23 cellular contexts compared by ENCODE assay signal in the genomic region with DNA sequence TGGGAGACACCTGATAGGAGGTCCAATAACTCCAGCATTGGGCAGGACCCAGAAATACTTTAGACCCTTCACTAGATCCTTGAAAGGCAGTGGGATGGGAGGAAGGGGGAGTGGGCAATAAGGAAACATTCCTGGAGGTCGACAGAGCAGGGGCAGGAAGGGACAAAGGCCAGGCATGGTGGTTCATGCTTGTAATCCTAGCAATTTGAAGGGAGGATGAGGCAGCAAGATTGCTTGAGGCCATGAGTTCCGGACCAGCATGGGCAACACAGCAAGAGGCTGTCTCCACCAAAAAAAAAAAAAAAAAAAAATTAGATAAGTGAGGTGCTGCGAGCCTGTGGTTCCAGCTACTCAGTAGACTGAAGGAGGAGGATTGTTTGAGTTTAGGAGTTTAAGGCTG.
DNase-seq lines count a peak whose midpoint lies in the region; ATAC-seq, FAIRE-seq and TF ChIP-seq lines count a peak whose summit lies in the region.
"Had no signal": no experiment of that assay in that cellular context is flagged by ENCODE, and none has a peak within 500 bp of the region (broad histone marks: within the 10 kb centered on the region; RNA-seq: fewer than 3 reads in every experiment).

No MANE protein-coding gene starts in this region.

- H3K4me2 ChIP-seq in BLaER1 = peak overlapping the region; percentile 60; the same call in 1 of the 2 replicates
- no peak overlapping the region for H3K4me2 ChIP-seq in IMR-90 (ENCODE audit: low read depth, low read length)
- no peak overlapping the region for H3K4me2 ChIP-seq in neuronal stem cell (ENCODE audit: insufficient read depth, low read length, poor library complexity, severe bottlenecking)
- H3K4me2 ChIP-seq in HepG2 (ENCODE audit: low read depth, low read length) = no peak overlapping the region
- H3K4me2 ChIP-seq: A549 had no signal

- TF ChIP-seq CTCF in IMR-90 (conservative IDR thresholded peaks at IDR 0.05; ENCODE audit: low read depth, low read length) (no peak), HepG2 (CRISPR knock-in tag; IDR thresholded peaks at IDR 0.05) (no peak)

- H2BK12ac ChIP-seq in neuronal stem cell (ENCODE audit: low read length) = no peak overlapping the region

- no peaks in the 10 kb centered on the region for H3K9me1 ChIP-seq in IMR-90 (ENCODE audit: insufficient read depth, low read length)

- no peaks in the 10 kb centered on the region; the same call in 1 of the 2 replicates for H3K27me3 ChIP-seq in BLaER1
- peaks cover 33% of the 10 kb centered on the region for H3K27me3 ChIP-seq in IMR-90 (ENCODE audit: control insufficient read depth, insufficient read depth, low read length)
- peaks cover 0 to 13% (median 0%) of the 10 kb centered on the region in 3 experiments for H3K27me3 ChIP-seq in neuronal stem cell (ENCODE audit: control insufficient read depth in 3 of 3, insufficient read depth in 3 of 3, low read depth in 1 of 3, low read length in 3 of 3)
- H3K27me3 ChIP-seq in HepG2 (ENCODE audit: control insufficient read depth in 1 of 2, insufficient read depth in 2 of 2, low read length in 2 of 2) = peaks cover 0 to 12% of the 10 kb centered on the region in 2 experiments; a peak in 4 of 5 replicates
- H3K27me3 ChIP-seq: BE2C had no signal

- no peaks in the 10 kb centered on the region for H3K9me3 Mint-ChIP-seq in activated CD8-positive, alpha-beta T cell treated with anti-CD3 and anti-CD28 coated beads, Interleukin-2, amount 10 ng/mL, durations not matched to agents 7 days and 5 days (ENCODE audit: insufficient read depth)
- H3K9me3 Mint-ChIP-seq: H9 had no signal

- H2BK15ac ChIP-seq in IMR-90 (ENCODE audit: low read depth, low read length) (no peak overlapping the region; the same call in 2 of the 3 replicates), neuronal stem cell (ENCODE audit: low read length) (no peak overlapping the region)

- H3K79me2 ChIP-seq in HepG2 (ENCODE audit: insufficient read depth, low read length) = no peaks in the 10 kb centered on the region

- H3K4me3 ChIP-seq in BLaER1 (no peak overlapping the region), IMR-90 (ENCODE audit: insufficient read depth, low read depth, low read length) (no peak overlapping the region), neuronal stem cell (ENCODE audit: low read length in 2 of 2) (no peak overlapping the region), HepG2 (replicated peaks in 1 of 3; ENCODE audit: insufficient read depth in 1 of 3, low read depth in 2 of 3, low read length in 3 of 3) (no peak overlapping the region)
- H3K4me3 ChIP-seq: A549, GM23248 had no signal

- H4K8ac ChIP-seq in IMR-90 (ENCODE audit: low read depth in 2 of 2, low read length in 2 of 2) = no peak overlapping the region
- H4K8ac ChIP-seq in neuronal stem cell (ENCODE audit: low read depth, low read length) = no peak overlapping the region

- H3K18ac ChIP-seq in IMR-90 (ENCODE audit: low read depth, low read length) (no peak overlapping the region), neuronal stem cell (ENCODE audit: low read length) (no peak overlapping the region)

- ATAC-seq in IMR-90 (ENCODE audit: low read depth) (no peak), HepG2 (no peak)
- no peak for ATAC-seq in activated CD8-positive, alpha-beta T cell treated with anti-CD3 and anti-CD28 coated beads, Interleukin-2, amount 10 ng/mL, durations not matched to agents 7 days and 5 days
- ATAC-seq: A549; CD8-positive, alpha-beta T cell; HCT116 had no signal

- WGBS in IMR-90 (ENCODE audit: extremely low coverage in 2 of 2, insufficient read length in 1 of 2), 2 experiments = no CpG with 5 or more reads among the region's 3 CpGs
- WGBS in neuronal stem cell (ENCODE audit: extremely low coverage in 2 of 2, insufficient read length in 2 of 2, insufficient replicate concordance in 1 of 2), 2 donors = no CpG with 5 or more reads among the region's 3 CpGs
- 26% methylated on average over 3 of the region's 3 CpGs for WGBS in HepG2 (ENCODE audit: low lambda C conversion rate)

- DNase-seq in IMR-90 = no peak
- DNase-seq in islet precursor cell = peak; percentile 76
- DNase-seq in neuronal stem cell (ENCODE audit: low spot score) = no peak
- DNase-seq in HepG2 (ENCODE audit: low spot score) = no peak
- no peak for DNase-seq in activated CD8-positive, alpha-beta T cell treated with anti-CD3 and anti-CD28 coated beads, Interleukin-2, amount 10 ng/mL, durations not matched to agents 7 days and 5 days
- DNase-seq in hepatic stellate cell (ENCODE audit: low spot score) = no peak
- DNase-seq: 8988T; ACHN; AML-193; BE2C; Caco-2; CD4-positive, CD25-positive, alpha-beta regulatory T cell; CD8-positive, alpha-beta T cell; DMS153; DND-41; GM23248; H9 had no signal

- no peak overlapping the region for H3K14ac ChIP-seq in IMR-90 (replicated peaks; ENCODE audit: low read depth, low read length)
- no peak overlapping the region for H3K14ac ChIP-seq in neuronal stem cell (ENCODE audit: low read length)

- in situ Hi-C loops in IMR-90 (cut with MboI; ENCODE audit: low sequenced_read_pairs) (no loop called here), HepG2 (cut with HindIII; ENCODE audit: extremely low pct_ligation_motif_present, low pct_unique_long_range_greater_than_20kb) (no loop called here)

- H3K27me3 Mint-ChIP-seq in activated CD8-positive, alpha-beta T cell treated with anti-CD3 and anti-CD28 coated beads, Interleukin-2, amount 10 ng/mL, durations not matched to agents 7 days and 5 days (ENCODE audit: low read depth) = peaks cover 6% of the 10 kb centered on the region

- no peak overlapping the region for H3K27ac ChIP-seq in BLaER1
- no peak overlapping the region for H3K27ac ChIP-seq in IMR-90 (ENCODE audit: insufficient read depth, low read length)
- no peak overlapping the region for H3K27ac ChIP-seq in neuronal stem cell (replicated peaks; ENCODE audit: low read length)
- no peak overlapping the region for H3K27ac ChIP-seq in HepG2 (ENCODE audit: extremely low read length, insufficient read depth, low read length)
- H3K27ac ChIP-seq: A549, C4-2B, GM23248 had no signal

- H2BK5ac ChIP-seq in IMR-90 (ENCODE audit: low read depth, low read length, poor library complexity, severe bottlenecking) (no peak overlapping the region), neuronal stem cell (ENCODE audit: low read length) (no peak overlapping the region)

- intact Hi-C loops in IMR-90 (cut with micrococcal nuclease) (no loop called here), HepG2 (cut with micrococcal nuclease; ENCODE audit: unreplicated experiment) (no loop called here)

- H3K4me1 ChIP-seq in BLaER1 = peaks cover 39% of the 10 kb centered on the region
- peaks cover 6% of the 10 kb centered on the region; the same call in 1 of the 2 replicates for H3K4me1 ChIP-seq in IMR-90 (ENCODE audit: control insufficient read depth, insufficient read depth, low read length)
- H3K4me1 ChIP-seq in neuronal stem cell (ENCODE audit: control insufficient read depth in 2 of 2, insufficient read depth in 1 of 2, low read depth in 1 of 2, low read length in 2 of 2) = peaks cover 9 to 12% of the 10 kb centered on the region in 2 donors
- H3K4me1 ChIP-seq in HepG2 (ENCODE audit: insufficient read depth, low read length) = no peaks in the 10 kb centered on the region
- H3K4me1 ChIP-seq: A549, BE2C had no signal

- no peak overlapping the region for H3K23ac ChIP-seq in IMR-90 (ENCODE audit: low read depth, low read length)
- H3K23ac ChIP-seq in neuronal stem cell (ENCODE audit: low read depth, low read length, poor library complexity) = no peak overlapping the region

- H2BK20ac ChIP-seq in IMR-90 (ENCODE audit: low read depth, low read length) = no peak overlapping the region

- no peak overlapping the region for H3K4me3 Mint-ChIP-seq in activated CD8-positive, alpha-beta T cell treated with anti-CD3 and anti-CD28 coated beads, Interleukin-2, amount 10 ng/mL, durations not matched to agents 7 days and 5 days
- H3K4me3 Mint-ChIP-seq: CD4-positive, CD25-positive, alpha-beta regulatory T cell; CD8-positive, alpha-beta T cell; H9 had no signal

- H3K36me3 ChIP-seq in BLaER1 (no peaks in the 10 kb centered on the region), IMR-90 (ENCODE audit: control insufficient read depth, insufficient read depth, low read length) (no peaks in the 10 kb centered on the region), neuronal stem cell (replicated peaks in 1 of 2; ENCODE audit: control insufficient read depth in 2 of 2, insufficient read depth in 2 of 2, low read length in 2 of 2) (no peaks in the 10 kb centered on the region), HepG2 (replicated peaks in 1 of 2; ENCODE audit: control insufficient read depth in 1 of 2, insufficient read depth in 2 of 2, low read length in 2 of 2) (no peaks in the 10 kb centered on the region)
- H3K36me3 ChIP-seq: BE2C had no signal

- H2BK120ac ChIP-seq in IMR-90 (ENCODE audit: low read depth, low read length) = no peak overlapping the region
- H2BK120ac ChIP-seq in neuronal stem cell (ENCODE audit: low read depth, low read length) = no peak overlapping the region

- H3K9ac ChIP-seq in BLaER1 (no peak overlapping the region), IMR-90 (ENCODE audit: low read depth, low read length) (no peak overlapping the region), neuronal stem cell (ENCODE audit: low read depth, low read length, poor library complexity) (no peak overlapping the region), HepG2 (ENCODE audit: insufficient read depth, low read depth, low read length) (no peak overlapping the region)
- H3K9ac ChIP-seq: GM23248 had no signal

- no peak overlapping the region for H3K56ac ChIP-seq in IMR-90 (ENCODE audit: extremely low read depth, insufficient read depth, low read length)

- POLR2A ChIA-PET in IMR-90 (lab: Charles Lee; ENCODE audit: unreplicated experiment) (no interaction called here), HepG2 (lab: Yijun Ruan, JAX) (no interaction called here)
- POLR2A ChIA-PET in activated CD8-positive, alpha-beta T cell treated with anti-CD3 and anti-CD28 coated beads, Interleukin-2, amount 10 ng/mL, durations not matched to agents 7 days and 5 days (lab: Charles Lee) = no interaction called here

- no peaks in the 10 kb centered on the region for H3K79me1 ChIP-seq in IMR-90 (ENCODE audit: low read depth in 1 of 2, low read length in 2 of 2)
- H3K79me1 ChIP-seq in neuronal stem cell (ENCODE audit: low read depth, low read length) = no peaks in the 10 kb centered on the region

- TF ChIP-seq EP300 in HepG2 (IDR thresholded peaks at IDR 0.05; ENCODE audit: low read depth in 2 of 2, low read length in 2 of 2) (no peak), HepG2 (CRISPR knock-in tag; IDR thresholded peaks at IDR 0.05; ENCODE audit: borderline replicate concordance) (no peak)

- H3K9me3 ChIP-seq in BLaER1 (peaks cover 42% of the 10 kb centered on the region), IMR-90 (ENCODE audit: control insufficient read depth, insufficient read depth, low read length) (peaks cover 2% of the 10 kb centered on the region; the same call in 1 of the 2 replicates), neuronal stem cell (replicated peaks in 1 of 2; ENCODE audit: control insufficient read depth in 2 of 2, insufficient read depth in 1 of 2, low read depth in 1 of 2, low read length in 2 of 2) (peaks cover 2 to 9% of the 10 kb centered on the region in 2 donors), HepG2 (ENCODE audit: low read length) (no peaks in the 10 kb centered on the region)
- H3K9me3 ChIP-seq: A549, BE2C, Caco-2 had no signal

- no peak overlapping the region for H4K91ac ChIP-seq in IMR-90 (ENCODE audit: insufficient read depth, low read depth, low read length)
- peak overlapping the region; percentile 46 for H4K91ac ChIP-seq in neuronal stem cell (ENCODE audit: low read depth, low read length, poor library complexity)

- BruUV-seq in IMR-90 (replicated peaks; lab: Mats Ljungman, UMichigan) = no TSS peak
- no TSS peak for BruUV-seq in HepG2 (replicated peaks; lab: Mats Ljungman, UMichigan)

- H4K5ac ChIP-seq in IMR-90 (ENCODE audit: low read depth, low read length) = no peak overlapping the region

- H3K4me1 Mint-ChIP-seq in activated CD8-positive, alpha-beta T cell treated with anti-CD3 and anti-CD28 coated beads, Interleukin-2, amount 10 ng/mL, durations not matched to agents 7 days and 5 days (ENCODE audit: low read depth) = no peaks in the 10 kb centered on the region

- H3K4ac ChIP-seq in IMR-90 (ENCODE audit: low read depth, low read length) (no peak overlapping the region), neuronal stem cell (ENCODE audit: low read length) (no peak overlapping the region)

- H3K27ac Mint-ChIP-seq in activated CD8-positive, alpha-beta T cell treated with anti-CD3 and anti-CD28 coated beads, Interleukin-2, amount 10 ng/mL, durations not matched to agents 7 days and 5 days = no peak overlapping the region
- H3K27ac Mint-ChIP-seq: CD4-positive, CD25-positive, alpha-beta regulatory T cell; CD8-positive, alpha-beta T cell had no signal

- H3K36me3 Mint-ChIP-seq in activated CD8-positive, alpha-beta T cell treated with anti-CD3 and anti-CD28 coated beads, Interleukin-2, amount 10 ng/mL, durations not matched to agents 7 days and 5 days (ENCODE audit: low read depth) = no peaks in the 10 kb centered on the region
- H3K36me3 Mint-ChIP-seq: CD4-positive, CD25-positive, alpha-beta regulatory T cell; CD8-positive, alpha-beta T cell had no signal

- no peak for TF ChIP-seq POLR2A in IMR-90 (IDR thresholded peaks at IDR 0.05; ENCODE audit: low read depth, low read length)
- TF ChIP-seq POLR2A in HepG2 (IDR thresholded peaks at IDR 0.05; ENCODE audit: insufficient read depth in 1 of 2, low read depth in 2 of 2, low read length in 2 of 2) = no peak

- dilution Hi-C loops in IMR-90 (cut with HindIII; ENCODE audit: low sequenced_read_pairs, unreplicated experiment) = no loop called here

- no peak overlapping the region for H2AFZ ChIP-seq in IMR-90 (replicated peaks; ENCODE audit: low read length, poor library complexity)
- no peak overlapping the region for H2AFZ ChIP-seq in neuronal stem cell (ENCODE audit: low read length)
- no peak overlapping the region for H2AFZ ChIP-seq in HepG2 (ENCODE audit: low read length)
- H2AFZ ChIP-seq: GM23248 had no signal

- no peak for FAIRE-seq in HepG2 (lab: Jason Lieb, UNC)
- FAIRE-seq: A549, G401.6, GM12892 had no signal

- H2AK5ac ChIP-seq in IMR-90 (ENCODE audit: low read depth, low read length) = 0 out of 2 replicates have a peak overlapping the region, but pooled peaks have one; percentile 6
- H2AK5ac ChIP-seq in neuronal stem cell (ENCODE audit: low read depth, low read length) = no peak overlapping the region

- TF ChIP-seq RAD21 in IMR-90 (IDR thresholded peaks at IDR 0.05; ENCODE audit: low read length) = no peak
- no peak for TF ChIP-seq RAD21 in HepG2 (CRISPR knock-in tag; IDR thresholded peaks at IDR 0.05)

- H2AK9ac ChIP-seq in IMR-90 (replicated peaks; ENCODE audit: low read depth, low read length, poor library complexity) = no peak overlapping the region

- no peaks in the 10 kb centered on the region for H4K20me1 ChIP-seq in BLaER1
- H4K20me1 ChIP-seq in IMR-90 (ENCODE audit: insufficient read depth, low read length) = no peaks in the 10 kb centered on the region
- no peaks in the 10 kb centered on the region for H4K20me1 ChIP-seq in HepG2 (ENCODE audit: insufficient read depth, low read length)

- CTCF ChIA-PET in IMR-90 (lab: Yijun Ruan, JAX) (no interaction called here), HepG2 (lab: Yijun Ruan, JAX; ENCODE audit: low intra/inter-chr PET ratio, low total read pairs) (no interaction called here)
- CTCF ChIA-PET in activated CD8-positive, alpha-beta T cell treated with anti-CD3 and anti-CD28 coated beads, Interleukin-2, amount 10 ng/mL, durations not matched to agents 7 days and 5 days (lab: Charles Lee) = no interaction called here
